In the genomic region with DNA sequence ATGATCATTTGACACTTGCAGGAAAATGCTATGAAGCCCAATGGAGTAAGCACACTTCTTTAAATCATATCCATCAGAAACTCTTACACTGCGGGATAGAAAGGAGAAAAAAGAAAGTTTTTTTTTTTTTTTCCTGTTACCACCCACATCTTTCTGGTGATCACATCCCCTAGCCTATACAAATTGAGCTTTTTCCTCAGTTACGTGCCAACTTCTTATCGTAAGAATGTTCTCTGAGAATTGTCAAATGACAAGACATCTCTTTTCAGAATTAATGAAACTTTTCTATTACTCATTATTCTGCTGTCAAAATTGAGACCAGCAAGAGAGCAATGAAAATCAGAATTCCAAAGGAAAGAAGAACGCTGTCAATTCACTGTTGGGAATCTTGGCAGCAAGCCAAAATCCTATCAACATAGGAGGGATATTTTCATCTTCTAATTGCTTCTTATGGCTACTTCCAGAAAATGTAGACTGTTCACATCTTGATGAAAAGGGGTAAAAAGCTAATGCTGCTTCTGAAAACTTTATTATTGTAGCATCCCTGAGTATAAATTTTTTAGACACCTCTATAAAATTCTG, we compare ENCODE assay signal across 1 cellular context.
A peak's percentile ranks its signal among the peaks of the same experiment; 100 is the strongest.
TF ChIP-seq lines count a peak whose summit lies in the region.

No MANE protein-coding gene starts in this region.

TF ChIP-seq in SK-N-SH, 30 proteins besides CTCF, POLR2A, EP300 and RAD21:
- TF ChIP-seq, protein P1, sequence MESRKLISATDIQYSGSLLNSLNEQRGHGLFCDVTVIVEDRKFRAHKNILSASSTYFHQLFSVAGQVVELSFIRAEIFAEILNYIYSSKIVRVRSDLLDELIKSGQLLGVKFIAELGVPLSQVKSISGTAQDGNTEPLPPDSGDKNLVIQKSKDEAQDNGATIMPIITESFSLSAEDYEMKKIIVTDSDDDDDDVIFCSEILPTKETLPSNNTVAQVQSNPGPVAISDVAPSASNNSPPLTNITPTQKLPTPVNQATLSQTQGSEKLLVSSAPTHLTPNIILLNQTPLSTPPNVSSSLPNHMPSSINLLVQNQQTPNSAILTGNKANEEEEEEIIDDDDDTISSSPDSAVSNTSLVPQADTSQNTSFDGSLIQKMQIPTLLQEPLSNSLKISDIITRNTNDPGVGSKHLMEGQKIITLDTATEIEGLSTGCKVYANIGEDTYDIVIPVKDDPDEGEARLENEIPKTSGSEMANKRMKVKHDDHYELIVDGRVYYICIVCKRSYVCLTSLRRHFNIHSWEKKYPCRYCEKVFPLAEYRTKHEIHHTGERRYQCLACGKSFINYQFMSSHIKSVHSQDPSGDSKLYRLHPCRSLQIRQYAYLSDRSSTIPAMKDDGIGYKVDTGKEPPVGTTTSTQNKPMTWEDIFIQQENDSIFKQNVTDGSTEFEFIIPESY (IDR thresholded peaks at IDR 0.05; ENCODE audit: borderline replicate concordance, low read depth) = no peak
- peak; percentile 77 for TF ChIP-seq NFIC (IDR thresholded peaks at IDR 0.05; ENCODE audit: borderline replicate concordance)
TF ChIP-seq in SK-N-SH: peak in this region for 1.
